In genomic region chr10:24929056-24929544, GRCh38 we compare ENCODE assay signal across 11 cellular contexts. TPM values are rescaled to one million over a fixed set of nuclear protein-coding genes. Genes with fewer than 3 reads are reported as not detected.
DNase-seq lines count a peak whose midpoint lies in the region; ATAC-seq, FAIRE-seq and TF ChIP-seq lines count a peak whose summit lies in the region.
"Had no signal": no experiment of that assay in that cellular context is flagged by ENCODE, and none has a peak within 500 bp of the region (broad histone marks: within the 10 kb centered on the region; RNA-seq: fewer than 3 reads in every experiment).

No MANE protein-coding gene starts in this region.

- CTCF ChIA-PET in RWPE1 (lab: Yijun Ruan, JAX): no interaction called here

- 70 to 92% (median 79%) methylated on average over 4 of the region's 4 CpGs for WGBS in small intestine, 3 donors

- ATAC-seq in GM19463 (IDR thresholded peaks at IDR 0.05; ENCODE audit: unreplicated experiment): peak; percentile 59
- ATAC-seq: PC-3 had no signal

- DNase-seq in AG09309 (ENCODE audit: low read depth) (peak; percentile 92), adipocyte (ENCODE audit: low read depth) (peak; percentile 64), small intestine (no peak), GM10266 (ENCODE audit: extremely low spot score) (no peak), RWPE1 (ENCODE audit: low spot score) (no peak), SKM-1 treated with dmso at 0.1 percent for 144 hours (lab: John Stamatoyannopoulos, UW; ENCODE audit: unreplicated experiment) (no peak)
- DNase-seq: NCI-H1417; PC-3; stimulated activated CD4-positive, alpha-beta T cell treated with anti-CD3 and anti-CD28 coated beads, Interleukin-4, amount 100 ng/mL, for 4 hours had no signal

- no peak for FAIRE-seq in small intestine (lab: Jason Lieb, UNC)

- POLR2A ChIA-PET in RWPE1 (lab: Yijun Ruan, JAX; ENCODE audit: low non-redundant PET): no interaction called here

- H3K4me3 ChIP-seq in AG09309 (ENCODE audit: control insufficient read depth, low read depth, low read length): no peak overlapping the region
- H3K4me3 ChIP-seq in adipocyte (ENCODE audit: low read length): no peak overlapping the region
- H3K4me3 ChIP-seq in small intestine (ENCODE audit: low read depth in 1 of 2, low read length in 2 of 2): no peak overlapping the region

- H3K4me1 ChIP-seq in adipocyte (ENCODE audit: control insufficient read depth, insufficient read depth, low read length): peaks cover 19% of the 10 kb centered on the region
- no peaks in the 10 kb centered on the region for H3K4me1 ChIP-seq in small intestine (ENCODE audit: control insufficient read depth in 2 of 2, insufficient read depth in 1 of 2, low read depth in 1 of 2, low read length in 1 of 2)

- H3K36me3 ChIP-seq in adipocyte (ENCODE audit: control insufficient read depth, insufficient read depth, low read length, severe bottlenecking) (no peaks in the 10 kb centered on the region), small intestine (ENCODE audit: control insufficient read depth in 2 of 2, insufficient read depth in 2 of 2, low read length in 2 of 2) (no peaks in the 10 kb centered on the region)

- peaks cover 3% of the 10 kb centered on the region for H3K9me3 ChIP-seq in adipocyte (ENCODE audit: control insufficient read depth, low read length)
- H3K9me3 ChIP-seq in small intestine (ENCODE audit: control insufficient read depth, low read depth): no peaks in the 10 kb centered on the region

- H3K27ac ChIP-seq in layer of hippocampus (ENCODE audit: low read depth, low read length): peak overlapping the region; percentile 49
- no peak overlapping the region for H3K27ac ChIP-seq in small intestine (ENCODE audit: low read depth in 1 of 2, low read length in 1 of 2)
- H3K27ac ChIP-seq in RWPE1: no peak overlapping the region

- TF ChIP-seq CTCF in AG09309 (IDR thresholded peaks at IDR 0.05; ENCODE audit: control insufficient read depth, insufficient read depth, low read depth, low read length, missing control alignments) (no peak), GM10266 (IDR thresholded peaks at IDR 0.05; ENCODE audit: control insufficient read depth, insufficient read depth, low read depth, missing control alignments) (no peak), RWPE1 (conservative IDR thresholded peaks at IDR 0.05; ENCODE audit: low read depth) (no peak)

- no peak overlapping the region for H3K9ac ChIP-seq in adipocyte (ENCODE audit: low read length)

- no peaks in the 10 kb centered on the region for H3K27me3 ChIP-seq in adipocyte (replicated peaks; ENCODE audit: control insufficient read depth, insufficient read depth, low read length)
- no peaks in the 10 kb centered on the region for H3K27me3 ChIP-seq in layer of hippocampus (ENCODE audit: control insufficient read depth, insufficient read depth, low read length)
- no peaks in the 10 kb centered on the region for H3K27me3 ChIP-seq in small intestine (ENCODE audit: control insufficient read depth in 2 of 2, insufficient read depth in 2 of 2, low read length in 2 of 2)

RNA-seq across cellular contexts. Expression of gene PRTFDC1, which starts 23.3 kb away (rescaled TPM):
- polyA plus RNA-seq in small intestine: 10 to 100 TPM in 2 of 3 donors, 1 to 10 TPM in 1; 9.7 to 14.2 (median 11.6) TPM

Comparison
In these comparisons a context has a peak if more than half of its experiments do, and no peak if none do; other contexts are left out.
1. DNase-seq: peak in AG09309 (single experiment) and adipocyte (single experiment); none in small intestine (single experiment), GM10266 (single experiment), RWPE1 (single experiment) and SKM-1 treated with dmso at 0.1 percent for 144 hours (single experiment).